In genomic region chr3:196699749-196700148, GRCh38 we compare ENCODE assay signal across 27 cellular contexts.
"Had no signal": no experiment of that assay in that cellular context is flagged by ENCODE, and none has a peak within 500 bp of the region (broad histone marks: within the 10 kb centered on the region; RNA-seq: fewer than 3 reads in every experiment).

No MANE protein-coding gene starts in this region.

- H3K4me2 ChIP-seq: hepatocyte had no signal

- H3K4me3 Mint-ChIP-seq: activated naive CD8-positive, alpha-beta T cell; brain; effector memory CD8-positive, alpha-beta T cell; immature natural killer cell; nephron; WTC11 had no signal

- H3K27me3 Mint-ChIP-seq: activated naive CD8-positive, alpha-beta T cell; effector memory CD8-positive, alpha-beta T cell; progenitor cell of endocrine pancreas had no signal

- H3K27ac Mint-ChIP-seq: activated naive CD8-positive, alpha-beta T cell; brain; immature natural killer cell; nephron; progenitor cell of endocrine pancreas; WTC11 had no signal

- H3K4me1 ChIP-seq: esophagus muscularis mucosa, left ventricle myocardium inferior, thyroid gland had no signal

- H3K9me3 Mint-ChIP-seq: brain; effector memory CD8-positive, alpha-beta T cell; immature natural killer cell; nephron; WTC11 had no signal

- H3K36me3 Mint-ChIP-seq: activated naive CD8-positive, alpha-beta T cell; brain; WTC11 had no signal

- H3K27me3 ChIP-seq: dorsolateral prefrontal cortex, esophagus muscularis mucosa, hepatocyte, spleen, thyroid gland had no signal

- H3K9me3 ChIP-seq: esophagus muscularis mucosa, left ventricle myocardium inferior, spleen, thyroid gland had no signal

- DNase-seq: activated gamma-delta T cell treated with Interleukin-2 at 50 U/mL for 16 hours; activated T-cell treated with anti-CD3 and anti-CD28 coated beads, Interleukin-2, amount 50 U/mL, for 1 hour; amygdala; central memory CD4-positive, alpha-beta T cell; dorsolateral prefrontal cortex; effector memory CD8-positive, alpha-beta T cell; glutamatergic neuron; immature natural killer cell; kidney glomerular epithelial cell; left ventricle myocardium inferior; mammary epithelial cell; retina; spleen; stimulated activated CD4-positive, alpha-beta T cell treated with anti-CD3 and anti-CD28 coated beads, Interleukin-4, amount 100 ng/mL, for 4 hours; stimulated activated naive CD8-positive, alpha-beta T cell treated with anti-CD3 and anti-CD28 coated beads, Interleukin-15, Interleukin-2, amounts not matched to agents 100 U/mL and 50 U/mL, for 24 hours; T1000; thyroid gland had no signal

- H3K79me2 ChIP-seq: hepatocyte had no signal

- FAIRE-seq: colon, endothelial cell of umbilical vein, frontal cortex had no signal

- H3K36me3 ChIP-seq: esophagus muscularis mucosa, left ventricle myocardium inferior, spleen, thyroid gland had no signal

- H3K4me3 ChIP-seq: dorsolateral prefrontal cortex, esophagus muscularis mucosa, hepatocyte, left ventricle myocardium inferior, spleen, thyroid gland had no signal

- H3K4me1 Mint-ChIP-seq: brain, nephron, WTC11 had no signal

- H3K27ac ChIP-seq: dorsolateral prefrontal cortex, esophagus muscularis mucosa, hepatocyte, left ventricle myocardium inferior, spleen, thyroid gland had no signal

- ATAC-seq: effector memory CD8-positive, alpha-beta T cell; stimulated activated naive CD8-positive, alpha-beta T cell treated with anti-CD3 and anti-CD28 coated beads, Interleukin-15, Interleukin-2, amounts not matched to agents 100 U/mL and 50 U/mL, for 24 hours; WTC11 had no signal

- H2AFZ ChIP-seq: hepatocyte had no signal
